Comparison of ENCODE assay signal across 18 cellular contexts in genomic region chr15:51074926-51075325, GRCh38. TPM values are rescaled to one million over a fixed set of nuclear protein-coding genes. Genes with fewer than 3 reads are reported as not detected.
"Had no signal": no experiment of that assay in that cellular context is flagged by ENCODE, and none has a peak within 500 bp of the region (broad histone marks: within the 10 kb centered on the region; RNA-seq: fewer than 3 reads in every experiment).

No MANE protein-coding gene starts in this region.

- H3K27me3 ChIP-seq: transverse colon, vagina had no signal

- H3K36me3 ChIP-seq: transverse colon, vagina, WERI-Rb-1 had no signal

- H3K27ac ChIP-seq: WERI-Rb-1 had no signal

- H3K9me3 ChIP-seq: transverse colon, vagina had no signal

- ATAC-seq: activated CD8-positive, alpha-beta memory T cell treated with anti-CD3 and anti-CD28 coated beads, Interleukin-2, amount 10 ng/mL, durations not matched to agents 7 days and 5 days; activated CD8-positive, alpha-beta T cell treated with anti-CD3 and anti-CD28 coated beads for 36 hours; activated naive CD8-positive, alpha-beta T cell treated with anti-CD3 and anti-CD28 coated beads, Interleukin-2, amount 50 U/mL, for 24 hours; naive thymus-derived CD4-positive, alpha-beta T cell; SK-N-SH treated with all-trans-retinoic acid at 6 μM for 48 hours had no signal

- H3K4me3 ChIP-seq: lung, transverse colon, vagina had no signal

- DNase-seq: activated CD4-positive, alpha-beta T cell treated with anti-CD3 and anti-CD28 coated beads, Interleukin-2, amount 10 ng/mL, durations not matched to agents 7 days and 5 days; activated CD4-positive, CD25-positive, alpha-beta regulatory T cell treated with anti-CD3 and anti-CD28 coated beads, Interleukin-2, amount 50 U/mL, for 72 hours; activated CD8-positive, alpha-beta memory T cell treated with anti-CD3 and anti-CD28 coated beads, Interleukin-2, amount 10 ng/mL, durations not matched to agents 7 days and 5 days; activated CD8-positive, alpha-beta T cell treated with anti-CD3 and anti-CD28 coated beads for 36 hours; activated effector memory CD4-positive, alpha-beta T cell treated with anti-CD3 and anti-CD28 coated beads, Interleukin-2, amount 50 U/mL, for 16 hours; activated naive CD4-positive, alpha-beta T cell treated with anti-CD3 and anti-CD28 coated beads, Interleukin-2, amount 50 U/mL, for 16 hours; activated naive CD8-positive, alpha-beta T cell treated with anti-CD3 and anti-CD28 coated beads, Interleukin-2, amount 50 U/mL, for 24 hours; activated T-cell treated with anti-CD3 and anti-CD28 coated beads for 4 hours; glutamatergic neuron; naive thymus-derived CD4-positive, alpha-beta T cell; occipital lobe; stimulated activated CD4-positive, alpha-beta T cell treated with anti-CD3 and anti-CD28 coated beads, Interleukin-4, amount 100 ng/mL, for 24 hours; transverse colon; WERI-Rb-1 had no signal

RNA-seq across cellular contexts. Expression of gene TNFAIP8L3, which starts 19.8 kb away (rescaled TPM):
- total RNA-seq: activated CD4-positive, alpha-beta T cell treated with anti-CD3 and anti-CD28 coated beads, Interleukin-2, amount 10 ng/mL, durations not matched to agents 7 days and 5 days; naive thymus-derived CD4-positive, alpha-beta T cell; neural crest cell had no signal
- polyA plus RNA-seq: naive thymus-derived CD4-positive, alpha-beta T cell had no signal
